Comparison of ENCODE assay signal across 9 cellular contexts in the genomic region with DNA sequence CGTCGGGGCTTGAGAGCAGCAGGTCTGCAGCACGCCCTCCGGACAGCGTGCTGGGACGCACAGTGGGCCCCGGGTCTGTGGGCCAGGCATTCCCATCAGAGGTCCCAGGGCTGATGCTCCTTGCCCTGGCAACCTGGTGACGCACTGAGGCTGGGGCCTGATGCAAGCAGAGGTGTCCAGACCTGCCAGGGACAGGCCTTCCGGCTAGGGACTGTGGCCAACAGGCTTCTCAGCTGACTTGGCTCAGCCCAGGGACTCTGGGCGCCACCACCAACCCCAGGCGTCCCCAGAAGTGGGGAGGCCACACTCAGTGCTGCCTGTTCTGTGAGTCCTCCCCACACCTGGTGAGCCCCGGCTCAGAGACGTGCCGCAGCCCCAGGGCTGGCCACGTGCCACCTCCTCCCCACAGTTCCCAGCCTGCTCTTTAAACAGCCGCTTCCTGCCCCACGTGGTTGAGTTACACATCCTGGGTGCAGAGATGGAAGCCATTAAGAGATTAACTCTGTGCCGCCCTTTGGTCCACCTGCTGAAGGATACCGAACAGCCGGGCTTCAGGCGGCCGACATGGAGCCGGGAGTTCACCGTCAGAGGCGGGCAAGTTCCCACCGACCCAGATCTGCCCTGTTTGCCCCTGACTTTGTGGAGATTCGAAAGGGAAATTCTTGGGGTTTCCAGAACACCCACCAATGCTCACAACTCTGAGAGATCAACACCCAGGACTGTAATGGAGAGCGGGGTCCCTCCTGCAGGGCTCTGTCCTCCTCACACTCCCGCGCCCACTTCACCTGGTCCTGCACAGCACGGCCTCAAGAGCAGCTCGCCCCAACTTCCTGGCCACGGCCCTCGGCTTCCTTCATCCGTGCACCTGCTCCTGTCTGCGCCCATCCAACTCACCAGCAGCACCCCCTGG. TPM values are rescaled to one million over a fixed set of nuclear protein-coding genes. Genes with fewer than 3 reads are reported as not detected.
A peak's percentile ranks its signal among the peaks of the same experiment; 100 is the strongest.
DNase-seq lines count a peak whose midpoint lies in the region; ATAC-seq, FAIRE-seq and TF ChIP-seq lines count a peak whose summit lies in the region.
"Had no signal": no experiment of that assay in that cellular context is flagged by ENCODE, and none has a peak within 500 bp of the region (broad histone marks: within the 10 kb centered on the region; RNA-seq: fewer than 3 reads in every experiment).

No MANE protein-coding gene starts in this region.

- H3K27me3 Mint-ChIP-seq in nephron progenitor cell (ENCODE audit: low read depth, poor library complexity), result peaks cover 3% of the 10 kb centered on the region

- no peak overlapping the region for H2AFZ ChIP-seq in HepG2 (ENCODE audit: low read length)

- no peak overlapping the region for H3K4me3 Mint-ChIP-seq in nephron progenitor cell

- peak overlapping the region; percentile 13; the same call in 1 of the 2 replicates for H3K4me2 ChIP-seq in HepG2 (ENCODE audit: low read depth, low read length)

- in situ Hi-C loops in HepG2 (cut with HindIII; ENCODE audit: extremely low pct_ligation_motif_present, low pct_unique_long_range_greater_than_20kb), result loop anchor here (5.0 kb wide), 1 partner anchor 430 kb away; no protein-coding TSS in a partner anchor
- in situ Hi-C loops in transverse colon (cut with MboI; ENCODE audit: low pct_ligation_motif_present in 1 of 4, low pct_unique_long_range_greater_than_20kb in 1 of 4, low sequenced_read_pairs in 3 of 4), result loop anchor here (5.0 to 25.0 kb wide), 6 partner anchors 230 to 527 kb away; no protein-coding TSS in a partner anchor

- H3K27ac Mint-ChIP-seq in nephron progenitor cell, result no peak overlapping the region

- no peak for FAIRE-seq in HepG2 (lab: Jason Lieb, UNC)
- FAIRE-seq: colon had no signal

- ATAC-seq in HepG2, result peak; percentile 37
- no peak for ATAC-seq in HG03108 (IDR thresholded peaks at IDR 0.05; ENCODE audit: unreplicated experiment)
- no peak for ATAC-seq in GM19397 (IDR thresholded peaks at IDR 0.05; ENCODE audit: unreplicated experiment)

- CTCF ChIA-PET in HepG2 (lab: Yijun Ruan, JAX; ENCODE audit: low intra/inter-chr PET ratio, low total read pairs), result interaction anchor here (1.8 kb wide), 1 partner anchor 552 kb away, joined by 5 read pairs; no protein-coding TSS in a partner anchor

- no peak for TF ChIP-seq RAD21 in HepG2 (CRISPR knock-in tag; IDR thresholded peaks at IDR 0.05)

- 17% methylated on average over 28 of the region's 36 CpGs for WGBS in HepG2 (ENCODE audit: low lambda C conversion rate)
- 68% methylated on average over 30 of the region's 36 CpGs; no CpG with 5 or more reads in 1 of the 2 donors for WGBS in transverse colon (ENCODE audit: low coverage in 1 of 2), 2 donors

- TF ChIP-seq CTCF in HepG2 (CRISPR knock-in tag; IDR thresholded peaks at IDR 0.05) (no peak), transverse colon (IDR thresholded peaks at IDR 0.05) (no peak), nephron progenitor cell (IDR thresholded peaks at IDR 0.05) (no peak)

- peaks cover 3% of the 10 kb centered on the region for H3K36me3 Mint-ChIP-seq in nephron progenitor cell (ENCODE audit: low read depth)

- H3K27me3 ChIP-seq in HepG2 (ENCODE audit: control insufficient read depth in 1 of 2, insufficient read depth in 2 of 2, low read length in 2 of 2) (peaks cover 32 to 99% of the 10 kb centered on the region in 2 experiments), transverse colon (no peaks in the 10 kb centered on the region)

- H3K36me3 ChIP-seq in HepG2 (replicated peaks in 1 of 2; ENCODE audit: control insufficient read depth in 1 of 2, insufficient read depth in 2 of 2, low read length in 2 of 2) (no peaks in the 10 kb centered on the region), transverse colon (no peaks in the 10 kb centered on the region)

- no peak overlapping the region for H3K27ac ChIP-seq in HepG2 (ENCODE audit: extremely low read length, insufficient read depth, low read length)
- peak overlapping the region in 2 of 4 donors; percentile 0 to 12 for H3K27ac ChIP-seq in transverse colon

- TF ChIP-seq POLR2A in HepG2 (IDR thresholded peaks at IDR 0.05; ENCODE audit: insufficient read depth in 1 of 2, low read depth in 2 of 2, low read length in 2 of 2) (no peak), transverse colon (IDR thresholded peaks at IDR 0.05) (no peak)

- no peaks in the 10 kb centered on the region for H3K79me2 ChIP-seq in HepG2 (ENCODE audit: insufficient read depth, low read length)

- H3K9ac ChIP-seq in HepG2 (ENCODE audit: insufficient read depth, low read depth, low read length), result no peak overlapping the region

- no TSS peak for BruUV-seq in HepG2 (replicated peaks; lab: Mats Ljungman, UMichigan)

- peaks cover 48% of the 10 kb centered on the region for H3K4me1 Mint-ChIP-seq in nephron progenitor cell

- peaks cover 3% of the 10 kb centered on the region; the same call in 1 of the 2 replicates for H4K20me1 ChIP-seq in HepG2 (ENCODE audit: insufficient read depth, low read length)

- H3K4me3 ChIP-seq in HepG2 (replicated peaks in 1 of 3; ENCODE audit: insufficient read depth in 1 of 3, low read depth in 2 of 3, low read length in 3 of 3), result no peak overlapping the region
- no peak overlapping the region for H3K4me3 ChIP-seq in transverse colon

- H3K4me1 ChIP-seq in HepG2 (ENCODE audit: insufficient read depth, low read length) (peaks cover 13% of the 10 kb centered on the region), transverse colon (peaks cover 3 to 9% (median 7%) of the 10 kb centered on the region in 4 donors)

- H3K9me3 ChIP-seq in HepG2 (ENCODE audit: low read length) (no peaks in the 10 kb centered on the region), transverse colon (no peaks in the 10 kb centered on the region)

- intact Hi-C loops in HepG2 (cut with micrococcal nuclease; ENCODE audit: unreplicated experiment) (no loop called here), transverse colon (cut with DNase I; ENCODE audit: low total_unique reads) (loop anchor here (10.0 kb wide), 1 partner anchor 197 kb away; no protein-coding TSS in a partner anchor)

- POLR2A ChIA-PET in HepG2 (lab: Yijun Ruan, JAX), result no interaction called here

- DNase-seq in activated T-cell treated with anti-CD3 and anti-CD28 coated beads for 1 hour (ENCODE audit: low read depth) (peak; percentile 37), activated T-cell treated with anti-CD3 and anti-CD28 coated beads for 4 hours (no peak), HepG2 (ENCODE audit: low spot score) (peak; percentile 47), transverse colon (peak; percentile 72), nephron progenitor cell (no peak)
- peak; percentile 48 for DNase-seq in activated naive CD4-positive, alpha-beta T cell treated with anti-CD3 and anti-CD28 coated beads, Interleukin-2, amount 50 U/mL, for 16 hours

- H3K9me3 Mint-ChIP-seq in nephron progenitor cell, result no peaks in the 10 kb centered on the region

- TF ChIP-seq EP300 in HepG2 (IDR thresholded peaks at IDR 0.05; ENCODE audit: low read depth in 2 of 2, low read length in 2 of 2) (no peak), HepG2 (CRISPR knock-in tag; IDR thresholded peaks at IDR 0.05; ENCODE audit: borderline replicate concordance) (no peak), transverse colon (IDR thresholded peaks at IDR 0.05; ENCODE audit: low read depth) (no peak)

RNA-seq across cellular contexts. Expression of a gene that starts 37.6 kb away (rescaled TPM):
- total RNA-seq in HepG2 (2016; rRNA removed; fragmentation: Illumina TruSeq; extraction: Trizol), result not detected in 2 replicates
- total RNA-seq in HepG2 (2016; cell fraction: cytosol; rRNA removed; fragmentation: Illumina TruSeq; extraction: Trizol; ENCODE audit: low read depth), result not detected in 2 replicates
- not detected in 2 replicates for total RNA-seq in HepG2 (2016; cell fraction: insoluble cytoplasmic fraction; rRNA removed; fragmentation: Illumina TruSeq; extraction: Trizol)
- not detected in 2 replicates for total RNA-seq in HepG2 (2016; cell fraction: membrane; rRNA removed; fragmentation: Illumina TruSeq; extraction: Trizol)
- not detected in 2 replicates for total RNA-seq in HepG2 (2016; cell fraction: nucleus; rRNA removed; fragmentation: Illumina TruSeq; extraction: Trizol)
- polyA plus RNA-seq in HepG2 (2011; rRNA removed), result not detected in 2 replicates
- polyA plus RNA-seq in HepG2 (2011; cell fraction: cytosol; rRNA removed), result not detected in 2 replicates
- polyA plus RNA-seq in HepG2 (2011; cell fraction: nucleus; rRNA removed), result not detected in 2 replicates
- not detected in 2 replicates for polyA plus RNA-seq in HepG2 (2012)
- not detected in 2 replicates for polyA plus RNA-seq in HepG2 (2016; cell fraction: cytosol; fragmentation: Illumina TruSeq; extraction: Trizol; ENCODE audit: low read depth)
- not detected in 2 replicates for polyA plus RNA-seq in HepG2 (2016; cell fraction: insoluble cytoplasmic fraction; fragmentation: Illumina TruSeq; extraction: Trizol; ENCODE audit: low read depth)
- not detected in 2 replicates for polyA plus RNA-seq in HepG2 (2016; cell fraction: membrane; fragmentation: Illumina TruSeq; extraction: Trizol; ENCODE audit: low read depth)
- polyA plus RNA-seq in HepG2 (2016; cell fraction: nucleus; fragmentation: Illumina TruSeq; extraction: Trizol; ENCODE audit: insufficient read depth, low read depth), result not detected in 2 replicates
- not detected in 2 replicates for polyA minus RNA-seq in HepG2 (2011; rRNA and poly(A)+ RNA removed; ENCODE audit: low replicate concordance)
- polyA minus RNA-seq in HepG2 (2011; cell fraction: cytosol; rRNA and poly(A)+ RNA removed), result not detected in 2 replicates
- not detected in 2 replicates for polyA minus RNA-seq in HepG2 (2011; cell fraction: nucleus; rRNA and poly(A)+ RNA removed)
- total RNA-seq in transverse colon, result 1 to 10 TPM in 2 of 4 donors, not detected in 2; 1.6 to 4.4 TPM

RNA-seq across cellular contexts. Expression of a gene that starts 52.0 kb away (rescaled TPM):
- total RNA-seq in HepG2 (2016; rRNA removed; fragmentation: Illumina TruSeq; extraction: Trizol) (not detected in 2 replicates), transverse colon (10 to 100 TPM in 2 of 4 donors, 1 to 10 TPM in 2; 6.4 to 10.8 (median 8.4) TPM)
- total RNA-seq in HepG2 (2016; cell fraction: cytosol; rRNA removed; fragmentation: Illumina TruSeq; extraction: Trizol; ENCODE audit: low read depth), result not detected in 2 replicates
- total RNA-seq in HepG2 (2016; cell fraction: insoluble cytoplasmic fraction; rRNA removed; fragmentation: Illumina TruSeq; extraction: Trizol), result not detected in 2 replicates
- 0.31 TPM in 1 of 2 replicates, not detected in the other for total RNA-seq in HepG2 (2016; cell fraction: membrane; rRNA removed; fragmentation: Illumina TruSeq; extraction: Trizol)
- total RNA-seq in HepG2 (2016; cell fraction: nucleus; rRNA removed; fragmentation: Illumina TruSeq; extraction: Trizol), result not detected in 2 replicates
- 0.08 TPM in 1 of 2 replicates, not detected in the other for polyA plus RNA-seq in HepG2 (2011; rRNA removed)
- 0.03 TPM in 1 of 2 replicates, not detected in the other for polyA plus RNA-seq in HepG2 (2011; cell fraction: cytosol; rRNA removed)
- polyA plus RNA-seq in HepG2 (2011; cell fraction: nucleus; rRNA removed), result 0.12 and 0.16 TPM in 2 replicates
- polyA plus RNA-seq in HepG2 (2012), result not detected in 2 replicates
- polyA plus RNA-seq in HepG2 (2016; cell fraction: cytosol; fragmentation: Illumina TruSeq; extraction: Trizol; ENCODE audit: low read depth), result not detected in 2 replicates
- polyA plus RNA-seq in HepG2 (2016; cell fraction: insoluble cytoplasmic fraction; fragmentation: Illumina TruSeq; extraction: Trizol; ENCODE audit: low read depth), result not detected in 2 replicates
- polyA plus RNA-seq in HepG2 (2016; cell fraction: membrane; fragmentation: Illumina TruSeq; extraction: Trizol; ENCODE audit: low read depth), result 0.15 TPM in 1 of 2 replicates, not detected in the other
- not detected in 2 replicates for polyA plus RNA-seq in HepG2 (2016; cell fraction: nucleus; fragmentation: Illumina TruSeq; extraction: Trizol; ENCODE audit: insufficient read depth, low read depth)
- polyA minus RNA-seq in HepG2 (2011; rRNA and poly(A)+ RNA removed; ENCODE audit: low replicate concordance), result 0.20 and 7.8 TPM in 2 replicates
- 0.53 TPM in 1 of 2 replicates, not detected in the other for polyA minus RNA-seq in HepG2 (2011; cell fraction: cytosol; rRNA and poly(A)+ RNA removed)
- polyA minus RNA-seq in HepG2 (2011; cell fraction: nucleus; rRNA and poly(A)+ RNA removed), result 0.39 TPM in 1 of 2 replicates, not detected in the other

Comparison
In these comparisons a context has a peak if more than half of its experiments do, and no peak if none do; other contexts are left out.
1. DNase-seq: peak in activated T-cell treated with anti-CD3 and anti-CD28 coated beads for 1 hour (single experiment), activated naive CD4-positive, alpha-beta T cell treated with anti-CD3 and anti-CD28 coated beads, Interleukin-2, amount 50 U/mL, for 16 hours (single experiment), HepG2 (single experiment) and transverse colon (single experiment); none in activated T-cell treated with anti-CD3 and anti-CD28 coated beads for 4 hours (single experiment) and nephron progenitor cell (single experiment).